Comparison of ENCODE assay signal across 7 cellular contexts in the genomic region with DNA sequence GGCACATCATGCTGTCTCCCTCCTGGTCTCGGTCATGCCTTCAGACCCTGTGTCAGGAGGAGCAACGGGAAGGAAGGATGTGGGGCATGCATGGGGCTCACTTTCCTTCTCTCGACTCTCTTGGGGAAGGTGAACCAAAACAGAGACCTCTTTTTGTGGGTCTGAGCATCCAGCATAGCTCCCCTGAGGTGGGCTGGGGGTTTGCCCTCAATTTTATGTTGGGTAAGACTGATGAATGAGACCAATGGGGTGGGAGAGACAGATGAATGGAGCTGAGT. TPM values are rescaled to one million over a fixed set of nuclear protein-coding genes. Genes with fewer than 3 reads are reported as not detected.
DNase-seq lines count a peak whose midpoint lies in the region; ATAC-seq lines count a peak whose summit lies in the region.

No MANE protein-coding gene starts in this region.

- intact Hi-C loops in naive thymus-derived CD4-positive, alpha-beta T cell (cut with micrococcal nuclease): loop anchor here (1.0 to 10.0 kb wide), 6 partner anchors 13 to 1798 kb away; partner anchors contain the start of genes CCDC186 (in 1 of the 2), GPAM (in 1 of the 2), TDRD1 (in 1 of the 2) and ZDHHC6 (in 1 of the 2)

- H3K27me3 ChIP-seq in naive thymus-derived CD4-positive, alpha-beta T cell (ENCODE audit: control insufficient read depth in 2 of 2, insufficient read depth in 2 of 2, low read length in 2 of 2): no peaks in the 10 kb centered on the region

- peaks cover 36 to 74% (median 65%) of the 10 kb centered on the region in 7 donors for H3K4me1 Mint-ChIP-seq in naive thymus-derived CD4-positive, alpha-beta T cell

- DNase-seq in activated naive CD4-positive, alpha-beta T cell treated with anti-CD3 and anti-CD28 coated beads, Interleukin-2, amount 50 U/mL, for 72 hours (ENCODE audit: low spot score in 2 of 2): peak in 1 of 2 donors; percentile 10
- DNase-seq in naive thymus-derived CD4-positive, alpha-beta T cell: no peak
- no peak for DNase-seq in NCI-H128 (lab: John Stamatoyannopoulos, UW; ENCODE audit: unreplicated experiment)
- DNase-seq in stimulated activated CD4-positive, alpha-beta T cell treated with anti-CD3 and anti-CD28 coated beads, Interleukin-4, amount 100 ng/mL, for 1 hour: no peak

- peak; percentile 41 for ATAC-seq in GM19395 (IDR thresholded peaks at IDR 0.05; ENCODE audit: unreplicated experiment)
- ATAC-seq in HG03025 (IDR thresholded peaks at IDR 0.05; ENCODE audit: low FRiP score, unreplicated experiment): peak; percentile 26
- peak; percentile 21 to 27 for ATAC-seq in activated naive CD4-positive, alpha-beta T cell treated with anti-CD3 and anti-CD28 coated beads, Interleukin-2, amount 50 U/mL, for 72 hours
- peak; percentile 28 for ATAC-seq in naive thymus-derived CD4-positive, alpha-beta T cell
- ATAC-seq in GM18519 (IDR thresholded peaks at IDR 0.05; ENCODE audit: low FRiP score, unreplicated experiment): no peak

- H3K9me3 ChIP-seq in naive thymus-derived CD4-positive, alpha-beta T cell (ENCODE audit: control insufficient read depth in 2 of 3, low read length in 3 of 3): no peaks in the 10 kb centered on the region

- peaks cover 0 to 9% of the 10 kb centered on the region in 2 donors for H3K9me3 Mint-ChIP-seq in activated naive CD4-positive, alpha-beta T cell treated with anti-CD3 and anti-CD28 coated beads, Interleukin-2, amount 50 U/mL, for 72 hours
- H3K9me3 Mint-ChIP-seq in naive thymus-derived CD4-positive, alpha-beta T cell: no peaks in the 10 kb centered on the region

- H3K36me3 ChIP-seq in naive thymus-derived CD4-positive, alpha-beta T cell (ENCODE audit: control insufficient read depth in 2 of 3, insufficient read depth in 3 of 3, low read length in 3 of 3): peaks cover 0 to 11% (median 0%) of the 10 kb centered on the region in 3 experiments

- no peaks in the 10 kb centered on the region for H3K27me3 Mint-ChIP-seq in naive thymus-derived CD4-positive, alpha-beta T cell

- POLR2A ChIA-PET in naive thymus-derived CD4-positive, alpha-beta T cell (lab: Charles Lee): interaction anchor here (1.0 to 3.7 kb wide), 5 partner anchors 9 to 193 kb away, joined by 3 to 26 read pairs (median 11); partner anchors contain the start of genes GPAM, VTI1A and ZDHHC6

- peak overlapping the region; percentile 89 for H3K4me3 ChIP-seq in naive thymus-derived CD4-positive, alpha-beta T cell (ENCODE audit: low read length)

- peaks cover 11 to 21% of the 10 kb centered on the region in 2 donors for H3K4me1 ChIP-seq in naive thymus-derived CD4-positive, alpha-beta T cell (ENCODE audit: control insufficient read depth in 2 of 2, insufficient read depth in 2 of 2, low read length in 2 of 2)

- peak overlapping the region; percentile 95 to 100 (median 100) for H3K4me3 Mint-ChIP-seq in naive thymus-derived CD4-positive, alpha-beta T cell

- peak overlapping the region; percentile 99 to 100 for H3K27ac Mint-ChIP-seq in activated naive CD4-positive, alpha-beta T cell treated with anti-CD3 and anti-CD28 coated beads, Interleukin-2, amount 50 U/mL, for 72 hours
- H3K27ac Mint-ChIP-seq in naive thymus-derived CD4-positive, alpha-beta T cell: peak overlapping the region; percentile 97 to 100 (median 99)

- H3K27ac ChIP-seq in naive thymus-derived CD4-positive, alpha-beta T cell (ENCODE audit: low read depth, low read length): peak overlapping the region; percentile 95

- CTCF ChIA-PET in naive thymus-derived CD4-positive, alpha-beta T cell (lab: Charles Lee): no interaction called here

- H3K36me3 Mint-ChIP-seq in activated naive CD4-positive, alpha-beta T cell treated with anti-CD3 and anti-CD28 coated beads, Interleukin-2, amount 50 U/mL, for 72 hours: peaks cover 25 to 30% of the 10 kb centered on the region in 2 donors
- peaks cover 5 to 23% (median 11%) of the 10 kb centered on the region in 5 donors for H3K36me3 Mint-ChIP-seq in naive thymus-derived CD4-positive, alpha-beta T cell

RNA-seq across cellular contexts. Expression of gene ACSL5, which starts 2.6 kb away (rescaled TPM):
- total RNA-seq in activated naive CD4-positive, alpha-beta T cell treated with anti-CD3 and anti-CD28 coated beads, Interleukin-2, amount 50 U/mL, for 72 hours: 10 to 100 TPM; 29.4 to 49.5 TPM
- total RNA-seq in naive thymus-derived CD4-positive, alpha-beta T cell: 10 to 100 TPM; 30.3 to 72.5 (median 39.7) TPM
- polyA plus RNA-seq in naive thymus-derived CD4-positive, alpha-beta T cell: 10 to 100 TPM; 35.4 to 48.6 TPM
